8 cellular contexts compared by ENCODE assay signal in the genomic region with DNA sequence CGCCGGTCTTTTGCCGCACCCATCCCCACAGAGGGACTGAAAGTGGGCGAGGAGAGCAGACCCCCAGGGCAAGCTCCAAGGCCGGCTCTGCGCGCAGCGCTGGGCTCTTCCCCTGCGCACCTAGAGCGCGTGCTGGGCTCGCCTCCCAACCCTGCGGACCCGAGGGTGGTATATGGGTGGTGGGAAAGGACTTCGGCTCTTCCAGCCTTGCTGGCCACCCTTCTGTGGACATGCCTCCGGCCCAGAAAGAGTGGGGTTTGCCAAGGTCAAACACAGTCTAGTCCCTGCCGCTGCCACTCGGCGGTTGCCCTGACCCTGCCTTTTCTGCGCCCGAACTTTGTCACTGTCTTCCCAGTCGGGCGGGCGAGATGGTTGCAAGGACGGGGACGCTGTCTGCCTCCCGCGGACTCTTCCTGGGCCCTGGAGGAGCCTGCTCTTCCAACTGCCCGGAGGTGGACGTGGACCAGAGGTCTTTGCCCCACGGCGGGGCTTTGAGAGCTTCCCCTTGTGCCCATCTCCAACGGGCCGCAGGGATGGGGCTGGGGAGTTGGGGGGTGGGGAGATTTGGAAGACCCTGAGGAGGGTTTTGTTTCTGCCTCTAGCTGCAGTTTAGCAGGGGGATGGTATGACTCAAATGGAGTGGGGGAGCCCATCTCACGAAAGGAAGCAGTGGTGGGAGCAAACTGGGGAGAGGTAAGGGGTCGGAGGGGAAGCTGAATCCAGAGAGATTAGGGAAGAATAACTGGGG. TPM values are rescaled to one million over a fixed set of nuclear protein-coding genes. Genes with fewer than 3 reads are reported as not detected.
A peak's percentile ranks its signal among the peaks of the same experiment; 100 is the strongest.
DNase-seq lines count a peak whose midpoint lies in the region; ATAC-seq and TF ChIP-seq lines count a peak whose summit lies in the region.

No MANE protein-coding gene starts in this region.

- TF ChIP-seq CTCF in SK-N-SH (IDR thresholded peaks at IDR 0.05): no peak
- TF ChIP-seq CTCF in spleen (IDR thresholded peaks at IDR 0.05 in 8 of 11, conservative IDR thresholded peaks at IDR 0.05 in 3 of 11): no peak

- H3K4me1 ChIP-seq in SK-N-SH (ENCODE audit: control insufficient read depth in 1 of 2, insufficient read depth in 2 of 2, low read depth in 1 of 2, low read length in 1 of 2): peaks cover 0 to 64% of the 10 kb centered on the region in 2 experiments; a peak in 2 of 4 replicates
- H3K4me1 ChIP-seq in iPS-20b (ENCODE audit: insufficient read depth, low read length): peaks cover 10% of the 10 kb centered on the region; the same call in 1 of the 2 replicates
- H3K4me1 ChIP-seq in spleen: peaks cover 0 to 21% (median 14%) of the 10 kb centered on the region in 6 donors

- no peaks in the 10 kb centered on the region for H3F3A ChIP-seq in SK-N-SH (replicated peaks; ENCODE audit: insufficient read depth)

- no peaks in the 10 kb centered on the region for H3K79me2 ChIP-seq in SK-N-SH (ENCODE audit: insufficient read depth)

- H3K27me3 ChIP-seq in SK-N-SH (ENCODE audit: insufficient read depth): peaks cover 43% of the 10 kb centered on the region
- H3K27me3 ChIP-seq in iPS-20b (ENCODE audit: insufficient read depth, low read length): peaks cover 63% of the 10 kb centered on the region
- H3K27me3 ChIP-seq in spleen (replicated peaks in 1 of 7): peaks cover 3 to 95% (median 32%) of the 10 kb centered on the region in 7 donors

- H3K9ac ChIP-seq in SK-N-SH (no peak overlapping the region), iPS-20b (ENCODE audit: low read depth, low read length) (peak overlapping the region; percentile 75; the same call in 1 of the 2 replicates)

- in situ Hi-C loops in ACHN (cut with HindIII; ENCODE audit: low pct_ligation_motif_present, low pct_unique_long_range_greater_than_20kb, low sequenced_read_pairs): no loop called here

- no peak overlapping the region for H3K27ac Mint-ChIP-seq in activated T-helper 1 cell treated with anti-CD3 and anti-CD28 coated beads, Interleukin-12 subunit alpha, Interleukin-12 subunit beta, Interleukin-2, Interleukin-4 antibody, amounts not matched to agents 30 ng/mL and 10 ng/mL and 1 ng/mL, durations not matched to agents 14 hours and 24 hours and 36 hours

- intact Hi-C loops in activated T-helper 1 cell treated with anti-CD3 and anti-CD28 coated beads, Interleukin-12 subunit alpha, Interleukin-12 subunit beta, Interleukin-2, Interleukin-4 antibody, amounts not matched to agents 30 ng/mL and 10 ng/mL and 1 ng/mL, durations not matched to agents 14 hours and 24 hours and 36 hours (cut with micrococcal nuclease): no loop called here
- intact Hi-C loops in spleen (cut with DNase I; ENCODE audit: low total_unique reads): no loop called here

- no peaks in the 10 kb centered on the region for H3K9me3 Mint-ChIP-seq in activated T-helper 1 cell treated with anti-CD3 and anti-CD28 coated beads, Interleukin-12 subunit alpha, Interleukin-12 subunit beta, Interleukin-2, Interleukin-4 antibody, amounts not matched to agents 30 ng/mL and 10 ng/mL and 1 ng/mL, durations not matched to agents 14 hours and 24 hours and 36 hours

- H4K20me1 ChIP-seq in SK-N-SH (ENCODE audit: insufficient read depth): no peaks in the 10 kb centered on the region

- CTCF ChIA-PET in SK-N-SH (lab: Yijun Ruan, JAX): interaction anchor here (0.9 to 2.8 kb wide), 9 partner anchors 9 to 316 kb away, joined by 3 to 14 read pairs (median 4); no protein-coding TSS in a partner anchor

- TF ChIP-seq POLR2A in spleen (IDR thresholded peaks at IDR 0.05): no peak

- no peak for TF ChIP-seq RAD21 in SK-N-SH (IDR thresholded peaks at IDR 0.05; ENCODE audit: low read length)

- peak overlapping the region in 1 of 2 experiments; percentile 96; a peak in 2 of 4 replicates for H3K27ac ChIP-seq in SK-N-SH (ENCODE audit: low read depth in 2 of 2, low read length in 1 of 2)
- H3K27ac ChIP-seq in iPS-20b (ENCODE audit: low read length): no peak overlapping the region
- H3K27ac ChIP-seq in spleen: no peak overlapping the region

- no peak overlapping the region for H2AFZ ChIP-seq in SK-N-SH (ENCODE audit: low read depth)

- H3K4me3 Mint-ChIP-seq in activated T-helper 1 cell treated with anti-CD3 and anti-CD28 coated beads, Interleukin-12 subunit alpha, Interleukin-12 subunit beta, Interleukin-2, Interleukin-4 antibody, amounts not matched to agents 30 ng/mL and 10 ng/mL and 1 ng/mL, durations not matched to agents 14 hours and 24 hours and 36 hours: peak overlapping the region; percentile 22

- POLR2A ChIA-PET in SK-N-SH (lab: Yijun Ruan, JAX): no interaction called here

- peaks cover 42% of the 10 kb centered on the region for H3K27me3 Mint-ChIP-seq in activated T-helper 1 cell treated with anti-CD3 and anti-CD28 coated beads, Interleukin-12 subunit alpha, Interleukin-12 subunit beta, Interleukin-2, Interleukin-4 antibody, amounts not matched to agents 30 ng/mL and 10 ng/mL and 1 ng/mL, durations not matched to agents 14 hours and 24 hours and 36 hours (ENCODE audit: insufficient read depth)

- H3K36me3 ChIP-seq in SK-N-SH (replicated peaks in 1 of 2; ENCODE audit: control insufficient read depth in 1 of 2, insufficient read depth in 2 of 2, low read length in 1 of 2) (no peaks in the 10 kb centered on the region), iPS-20b (ENCODE audit: insufficient read depth, low read depth, low read length) (no peaks in the 10 kb centered on the region), spleen (no peaks in the 10 kb centered on the region)

- 37% methylated on average over 36 of the region's 36 CpGs for WGBS in SK-N-SH (ENCODE audit: low lambda C conversion rate)
- 13 to 20% (median 15%) methylated on average over 29 to 36 of the region's 36 CpGs for WGBS in spleen, 5 donors

- H3K9me3 ChIP-seq in SK-N-SH: no peaks in the 10 kb centered on the region
- H3K9me3 ChIP-seq in iPS-20b (ENCODE audit: insufficient read depth, low read depth, low read length): no peaks in the 10 kb centered on the region
- no peaks in the 10 kb centered on the region for H3K9me3 ChIP-seq in spleen

- H3K9me2 ChIP-seq in SK-N-SH: no peaks in the 10 kb centered on the region

- no peak for TF ChIP-seq EP300 in SK-N-SH (IDR thresholded peaks at IDR 0.05; ENCODE audit: borderline replicate concordance in 1 of 2, low read depth in 1 of 2, low read length in 1 of 2)

- H3K36me3 Mint-ChIP-seq in activated T-helper 1 cell treated with anti-CD3 and anti-CD28 coated beads, Interleukin-12 subunit alpha, Interleukin-12 subunit beta, Interleukin-2, Interleukin-4 antibody, amounts not matched to agents 30 ng/mL and 10 ng/mL and 1 ng/mL, durations not matched to agents 14 hours and 24 hours and 36 hours (ENCODE audit: low read depth): no peaks in the 10 kb centered on the region

- H3K4me3 ChIP-seq in SK-N-SH (ENCODE audit: low read depth in 2 of 2, low read length in 1 of 2): peak overlapping the region in 1 of 2 experiments; percentile 58; a peak in 3 of 4 replicates
- H3K4me3 ChIP-seq in iPS-20b (ENCODE audit: low read length): peak overlapping the region; percentile 78
- H3K4me3 ChIP-seq in spleen: peak overlapping the region in 5 of 8 donors; percentile 30 to 65 (median 43)

- DNase-seq in SK-N-SH (peak; percentile 69), spleen (peak; percentile 68), Ammon's horn (ENCODE audit: low spot score) (no peak), NCI-H526 treated with DMSO at 0.1 percent for 48 hours (lab: John Stamatoyannopoulos, UW) (no peak), ACHN (no peak)
- DNase-seq in activated T-helper 1 cell treated with anti-CD3 and anti-CD28 coated beads, Interleukin-12 subunit alpha, Interleukin-12 subunit beta, Interleukin-2, Interleukin-4 antibody, amounts not matched to agents 30 ng/mL and 10 ng/mL and 1 ng/mL, durations not matched to agents 14 hours and 24 hours and 36 hours (ENCODE audit: low spot score): no peak

- no peaks in the 10 kb centered on the region for H3K4me1 Mint-ChIP-seq in activated T-helper 1 cell treated with anti-CD3 and anti-CD28 coated beads, Interleukin-12 subunit alpha, Interleukin-12 subunit beta, Interleukin-2, Interleukin-4 antibody, amounts not matched to agents 30 ng/mL and 10 ng/mL and 1 ng/mL, durations not matched to agents 14 hours and 24 hours and 36 hours (ENCODE audit: low read depth)

- ATAC-seq in SK-N-SH treated with all-trans-retinoic acid at 6 μM for 48 hours: no peak; the same call in 2 of the 3 replicates

- H3K4me2 ChIP-seq in SK-N-SH: no peak overlapping the region

TF ChIP-seq in SK-N-SH, 30 proteins besides CTCF, POLR2A, EP300 and RAD21 (continues in another document):
- no peak for TF ChIP-seq MEF2A (IDR thresholded peaks at IDR 0.05; ENCODE audit: borderline replicate concordance, low read depth)
- no peak for TF ChIP-seq FOXJ3 (CRISPR knock-in tag; IDR thresholded peaks at IDR 0.05)
- TF ChIP-seq GABPA (IDR thresholded peaks at IDR 0.05; ENCODE audit: low read depth): no peak
- no peak for TF ChIP-seq ELF1 (IDR thresholded peaks at IDR 0.05)
- no peak for TF ChIP-seq RXRA (IDR thresholded peaks at IDR 0.05; ENCODE audit: borderline replicate concordance, low read depth)
- TF ChIP-seq MAX (IDR thresholded peaks at IDR 0.05; ENCODE audit: low read depth): no peak

TF ChIP-seq in SK-N-SH treated with all-trans-retinoic acid at 6 μM for 48 hours, 23 proteins besides CTCF, POLR2A, EP300 and RAD21 (continues in another document):
- TF ChIP-seq ISL1 (CRISPR knock-in tag; IDR thresholded peaks at IDR 0.05) (no peak), CSRNP3 (CRISPR knock-in tag; IDR thresholded peaks at IDR 0.05) (no peak), BACH2 (CRISPR knock-in tag; IDR thresholded peaks at IDR 0.05; ENCODE audit: borderline replicate concordance) (no peak), ZNF8 (CRISPR knock-in tag; IDR thresholded peaks at IDR 0.05) (no peak), OSR1 (CRISPR knock-in tag; IDR thresholded peaks at IDR 0.05) (no peak), ZNF70 (CRISPR knock-in tag; IDR thresholded peaks at IDR 0.05) (no peak)

RNA-seq across cellular contexts. Expression of gene ADCY1, which starts 1.5 kb away (rescaled TPM):
- polyA plus RNA-seq in SK-N-SH (2012; rRNA removed) (0.16 and 0.54 TPM in 2 replicates), spleen (under 1 TPM; 0.05 to 0.38 (median 0.17) TPM)
- polyA plus RNA-seq in SK-N-SH (2012; cell fraction: cytosol; rRNA removed): 0.36 and 0.88 TPM in 2 replicates
- 0.37 and 0.41 TPM in 2 replicates for polyA plus RNA-seq in SK-N-SH (2012; cell fraction: nucleus; rRNA removed)
- 2.5 and 2.9 TPM in 2 replicates for total RNA-seq in activated T-helper 1 cell treated with anti-CD3 and anti-CD28 coated beads, Interleukin-12 subunit alpha, Interleukin-12 subunit beta, Interleukin-2, Interleukin-4 antibody, amounts not matched to agents 30 ng/mL and 10 ng/mL and 1 ng/mL, durations not matched to agents 14 hours and 24 hours and 36 hours
- 1 to 10 TPM in 5 of 7 donors, under 1 TPM in 2; 0.72 to 6.6 (median 3.1) TPM for total RNA-seq in spleen

Comparison
In these comparisons a context has a peak if more than half of its experiments do, and no peak if none do; other contexts are left out.
1. DNase-seq: peak in SK-N-SH (single experiment) and spleen (single experiment); none in activated T-helper 1 cell treated with anti-CD3 and anti-CD28 coated beads, Interleukin-12 subunit alpha, Interleukin-12 subunit beta, Interleukin-2, Interleukin-4 antibody, amounts not matched to agents 30 ng/mL and 10 ng/mL and 1 ng/mL, durations not matched to agents 14 hours and 24 hours and 36 hours (single experiment), Ammon's horn (single experiment), NCI-H526 treated with DMSO at 0.1 percent for 48 hours (single experiment) and ACHN (single experiment).